In the genomic region with DNA sequence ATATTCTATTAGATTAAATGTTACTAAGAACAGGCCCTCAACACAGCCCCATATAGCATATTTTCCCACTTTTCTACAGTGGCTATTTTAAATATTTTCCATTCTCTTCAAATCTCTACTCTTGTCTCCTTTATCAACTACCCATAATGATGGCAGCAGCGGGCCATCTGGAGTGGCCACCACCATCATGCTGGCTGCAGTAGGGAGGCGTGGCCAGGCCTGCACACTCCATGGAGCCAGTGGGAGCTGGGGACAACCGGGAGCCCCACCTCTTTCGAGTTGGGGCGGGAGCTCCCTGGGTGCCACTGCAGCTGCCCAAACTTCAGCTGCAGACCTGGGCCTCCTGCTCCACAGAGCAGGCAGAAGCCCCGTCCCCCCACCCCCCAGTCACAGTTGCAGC, we compare ENCODE assay signal across 23 cellular contexts.
"Had no signal": no experiment of that assay in that cellular context is flagged by ENCODE, and none has a peak within 500 bp of the region (broad histone marks: within the 10 kb centered on the region; RNA-seq: fewer than 3 reads in every experiment).

No MANE protein-coding gene starts in this region.

- H3K4me1 ChIP-seq: suprapubic skin, thyroid gland, tibial nerve, transverse colon, upper lobe of left lung, upper lobe of right lung, uterus, vagina had no signal

- H3K27me3 ChIP-seq: stomach, suprapubic skin, testis, thyroid gland, tibial artery, tibial nerve, transverse colon, upper lobe of left lung, upper lobe of right lung, uterus, vagina had no signal

- H3K4me3 ChIP-seq: stomach, suprapubic skin, testis, thoracic aorta, thyroid gland, tibial artery, tibial nerve, transverse colon, upper lobe of left lung, upper lobe of right lung, uterus, vagina had no signal

- H3K9me3 ChIP-seq: stomach, suprapubic skin, testis, thoracic aorta, thyroid gland, tibial artery, tibial nerve, transverse colon, upper lobe of left lung, upper lobe of right lung, uterus, vagina had no signal

- DNase-seq: stimulated activated CD4-positive, alpha-beta T cell treated with anti-CD3 and anti-CD28 coated beads, Interleukin-2, amount 100 ng/mL, for 48 hours; stimulated activated CD4-positive, alpha-beta T cell treated with anti-CD3 and anti-CD28 coated beads, Interleukin-4, amount 100 ng/mL, for 1 hour; stimulated activated CD4-positive, alpha-beta T cell treated with anti-CD3 and anti-CD28 coated beads, Interleukin-4, amount 100 ng/mL, for 24 hours; stimulated activated CD4-positive, alpha-beta T cell treated with anti-CD3 and anti-CD28 coated beads, Interleukin-4, amount 100 ng/mL, for 4 hours; stimulated activated CD8-positive, alpha-beta memory T cell treated with anti-CD3 and anti-CD28 coated beads, Interleukin-4, amount 100 ng/mL, for 48 hours; stimulated activated naive B cell treated with anti-CD40 and anti-IgM and Interleukin-4, amounts not matched to agents 10 μg/mL and 1 μg/mL and 100 μg/mL, for 72 hours; stimulated activated naive CD4-positive, alpha-beta T cell; stimulated activated naive CD4-positive, alpha-beta T cell treated with Interleukin-2 at 50 U/mL for 16 hours; stimulated activated naive CD8-positive, alpha-beta T cell treated with anti-CD3 and anti-CD28 coated beads, Interleukin-15, amount 100 ng/mL, for 72 hours; stimulated activated naive CD8-positive, alpha-beta T cell treated with anti-CD3 and anti-CD28 coated beads, Interleukin-15, Interleukin-2, amounts not matched to agents 100 U/mL and 50 U/mL, for 24 hours; stomach; substantia nigra; testis; thyroid gland; tibial artery; transverse colon; upper lobe of right lung; uterus had no signal

- H3K27ac ChIP-seq: stomach, suprapubic skin, testis, thoracic aorta, thyroid gland, tibial artery, tibial nerve, transverse colon, upper lobe of left lung, upper lobe of right lung, uterus, vagina had no signal

- H3K36me3 ChIP-seq: stomach, suprapubic skin, thoracic aorta, thyroid gland, tibial artery, tibial nerve, transverse colon, upper lobe of left lung, upper lobe of right lung, uterus, vagina had no signal

- ATAC-seq: stimulated activated naive B cell treated with anti-CD40 and anti-IgM and Interleukin-4, amounts not matched to agents 10 μg/mL and 1 μg/mL and 100 μg/mL, for 72 hours; stimulated activated naive CD8-positive, alpha-beta T cell treated with anti-CD3 and anti-CD28 coated beads, Interleukin-15, amount 100 ng/mL, for 72 hours; stimulated activated naive CD8-positive, alpha-beta T cell treated with anti-CD3 and anti-CD28 coated beads, Interleukin-15, Interleukin-2, amounts not matched to agents 100 U/mL and 50 U/mL, for 24 hours; upper lobe of right lung had no signal
